ENCODE assay signal across 8 cellular contexts in the genomic region with DNA sequence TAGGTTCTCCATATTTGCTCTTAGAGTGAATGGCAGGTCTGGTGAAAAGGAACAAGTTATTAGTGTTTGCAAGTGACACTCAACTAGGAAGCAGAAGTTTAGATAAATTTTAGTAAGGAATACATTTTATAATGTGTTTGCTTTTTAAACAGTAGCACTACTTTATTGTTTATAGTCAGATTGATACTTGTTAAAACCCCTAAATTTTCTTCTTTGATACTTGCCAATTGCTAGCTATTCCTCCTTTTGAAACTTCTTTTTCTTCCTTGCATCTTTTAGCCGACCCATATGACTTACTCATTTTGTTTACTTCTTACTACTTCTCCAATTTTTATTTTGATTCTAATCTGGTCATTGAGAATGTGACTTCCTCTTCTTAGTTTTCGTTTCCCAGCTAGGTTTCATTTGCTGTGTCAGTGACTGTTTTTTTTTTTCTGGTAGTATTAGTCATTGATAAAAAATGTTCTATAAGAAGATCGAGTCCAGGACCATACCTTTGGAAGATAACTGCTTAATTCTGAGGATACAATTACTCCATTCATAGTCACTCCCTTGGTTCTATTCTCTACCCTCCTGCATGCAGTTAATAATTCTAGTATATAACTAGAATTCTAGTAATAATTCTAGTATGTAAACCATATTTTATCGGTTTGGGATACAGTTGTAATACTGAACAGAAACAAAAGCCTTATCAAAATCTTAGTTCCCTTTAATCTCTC. TPM values are rescaled to one million over a fixed set of nuclear protein-coding genes. Genes with fewer than 3 reads are reported as not detected.
DNase-seq lines count a peak whose midpoint lies in the region; ATAC-seq and TF ChIP-seq lines count a peak whose summit lies in the region.

No MANE protein-coding gene starts in this region.

- H3K27me3 Mint-ChIP-seq in CD8-positive, alpha-beta memory T cell, result peaks cover 39 to 45% of the 10 kb centered on the region in 2 donors

- H3K27ac Mint-ChIP-seq in CD8-positive, alpha-beta memory T cell, result peak overlapping the region in 2 of 8 donors; percentile 22 to 99

- peaks cover 0 to 14% (median 0%) of the 10 kb centered on the region in 3 donors for H3K36me3 Mint-ChIP-seq in CD8-positive, alpha-beta memory T cell

- peak; percentile 16 for ATAC-seq in GM21528 (IDR thresholded peaks at IDR 0.05; ENCODE audit: low FRiP score, unreplicated experiment)

- peak overlapping the region; percentile 1 to 4 for H3K9ac ChIP-seq in stomach smooth muscle (ENCODE audit: low read length in 2 of 2)

- H3K9me3 ChIP-seq in CD8-positive, alpha-beta memory T cell (ENCODE audit: low read length), result no peaks in the 10 kb centered on the region
- H3K9me3 ChIP-seq in stomach smooth muscle (ENCODE audit: control insufficient read depth in 2 of 2, low read length in 2 of 2), result no peaks in the 10 kb centered on the region

- H3K9me3 Mint-ChIP-seq in CD8-positive, alpha-beta memory T cell, result peaks cover 0 to 6% (median 0%) of the 10 kb centered on the region in 5 donors

- TF ChIP-seq CTCF in choroid plexus epithelial cell (conservative IDR thresholded peaks at IDR 0.05; ENCODE audit: low read depth, low read length), result no peak

- DNase-seq in CD8-positive, alpha-beta memory T cell, result no peak
- DNase-seq in NOMO-1 (lab: John Stamatoyannopoulos, UW; ENCODE audit: unreplicated experiment in 2 of 2) (peak; percentile 82 to 100), choroid plexus epithelial cell (ENCODE audit: low read depth) (peak; percentile 53), DMS 273 (lab: John Stamatoyannopoulos, UW; ENCODE audit: unreplicated experiment) (no peak)
- no peak for DNase-seq in stimulated activated CD4-positive, alpha-beta T cell treated with anti-CD3 and anti-CD28 coated beads, Interleukin-15, amount 100 ng/mL, for 24 hours
- no peak for DNase-seq in activated CD4-positive, alpha-beta T cell treated with anti-CD3 and anti-CD28 coated beads for 4 hours

- POLR2A ChIA-PET in CD8-positive, alpha-beta memory T cell (lab: Charles Lee), result no interaction called here

- peaks cover 24 to 42% (median 32%) of the 10 kb centered on the region in 3 donors for H3K4me1 Mint-ChIP-seq in CD8-positive, alpha-beta memory T cell

- peak overlapping the region in 2 of 7 donors; percentile 30 to 99 for H3K4me3 Mint-ChIP-seq in CD8-positive, alpha-beta memory T cell

- H3K4me3 ChIP-seq in CD8-positive, alpha-beta memory T cell (ENCODE audit: low read length), result no peak overlapping the region
- H3K4me3 ChIP-seq in choroid plexus epithelial cell (ENCODE audit: low read depth, low read length) (no peak overlapping the region), stomach smooth muscle (ENCODE audit: low read length in 2 of 2) (no peak overlapping the region)

- no peaks in the 10 kb centered on the region for H3K36me3 ChIP-seq in CD8-positive, alpha-beta memory T cell (ENCODE audit: insufficient read depth, low read length)
- no peaks in the 10 kb centered on the region for H3K36me3 ChIP-seq in stomach smooth muscle (ENCODE audit: control insufficient read depth in 2 of 2, insufficient read depth in 2 of 2, low read length in 2 of 2)

- peaks cover 12% of the 10 kb centered on the region for H3K4me1 ChIP-seq in CD8-positive, alpha-beta memory T cell (ENCODE audit: insufficient read depth, low read length)
- no peaks in the 10 kb centered on the region for H3K4me1 ChIP-seq in stomach smooth muscle (ENCODE audit: control insufficient read depth, insufficient read depth, low read length)

- CTCF ChIA-PET in CD8-positive, alpha-beta memory T cell (lab: Charles Lee), result no interaction called here

- peaks cover 30% of the 10 kb centered on the region for H3K27me3 ChIP-seq in CD8-positive, alpha-beta memory T cell (ENCODE audit: insufficient read depth, low read length, poor library complexity, severe bottlenecking)
- no peaks in the 10 kb centered on the region for H3K27me3 ChIP-seq in stomach smooth muscle (ENCODE audit: control insufficient read depth in 1 of 2, insufficient read depth in 2 of 2, low read length in 2 of 2)

- H3K27ac ChIP-seq in CD8-positive, alpha-beta memory T cell (ENCODE audit: low read depth, low read length), result peak overlapping the region; percentile 48
- H3K27ac ChIP-seq in stomach smooth muscle (ENCODE audit: low read length), result no peak overlapping the region

RNA-seq across cellular contexts. Expression of gene RICTOR, which starts 2.7 kb away (rescaled TPM):
- 10 to 100 TPM; 32.0 to 32.9 TPM for total RNA-seq in CD8-positive, alpha-beta memory T cell
- polyA plus RNA-seq in CD8-positive, alpha-beta memory T cell, result 12.1 TPM

Comparison
In these comparisons a context has a peak if more than half of its experiments do, and no peak if none do; other contexts are left out.
1. DNase-seq: peak in NOMO-1 (2 of 2) and choroid plexus epithelial cell (single experiment); none in CD8-positive, alpha-beta memory T cell (0 of 5), stimulated activated CD4-positive, alpha-beta T cell treated with anti-CD3 and anti-CD28 coated beads, Interleukin-15, amount 100 ng/mL, for 24 hours (single experiment), activated CD4-positive, alpha-beta T cell treated with anti-CD3 and anti-CD28 coated beads for 4 hours (0 of 2) and DMS 273 (single experiment).